Comparison of ENCODE assay signal across 11 cellular contexts in the genomic region with DNA sequence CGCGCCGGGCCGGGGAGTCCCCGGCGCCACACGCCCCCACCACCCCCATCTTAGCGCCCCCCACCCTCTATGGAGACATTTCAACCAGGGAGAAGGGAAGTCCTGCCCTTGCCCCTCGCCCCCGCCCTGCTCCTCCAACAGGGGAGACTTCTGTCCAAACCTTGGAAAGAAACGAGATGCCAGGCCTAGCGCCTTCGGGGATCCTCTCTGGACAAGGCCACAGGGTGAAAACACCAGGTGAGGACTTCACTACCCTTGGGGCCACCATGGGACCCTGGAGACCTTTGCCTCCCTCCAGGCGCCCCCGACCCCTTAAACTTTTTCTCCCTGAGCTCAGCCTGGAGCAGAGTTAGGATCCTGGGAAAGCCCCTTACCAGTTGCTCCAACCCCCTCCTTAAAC. TPM values are rescaled to one million over a fixed set of nuclear protein-coding genes. Genes with fewer than 3 reads are reported as not detected.
DNase-seq lines count a peak whose midpoint lies in the region; ATAC-seq and TF ChIP-seq lines count a peak whose summit lies in the region.
"Had no signal": no experiment of that assay in that cellular context is flagged by ENCODE, and none has a peak within 500 bp of the region (broad histone marks: within the 10 kb centered on the region; RNA-seq: fewer than 3 reads in every experiment).

No MANE protein-coding gene starts in this region.

- no peaks in the 10 kb centered on the region for H3K79me2 ChIP-seq in PC-3 (ENCODE audit: low read length)

- POLR2A ChIA-PET in PC-3 (lab: Charles Lee; ENCODE audit: unreplicated experiment), result no interaction called here
- POLR2A ChIA-PET in activated CD4-positive, alpha-beta T cell treated with anti-CD3 and anti-CD28 coated beads, Interleukin-2, amount 10 ng/mL, durations not matched to agents 7 days and 5 days (lab: Charles Lee), result interaction anchor here (0.7 kb wide), 1 partner anchor 8 kb away, joined by 3 read pairs; no protein-coding TSS in a partner anchor

- H2AFZ ChIP-seq in PC-3 (ENCODE audit: low read length), result no peak overlapping the region

- H3K4me3 ChIP-seq in PC-3 (ENCODE audit: low read length) (no peak overlapping the region), iPS-15b (ENCODE audit: low read depth, low read length) (peak overlapping the region; percentile 20)

- H3K36me3 ChIP-seq in PC-3 (ENCODE audit: low read depth, low read length) (no peaks in the 10 kb centered on the region), iPS-15b (ENCODE audit: control insufficient read depth, insufficient read depth, low read length) (no peaks in the 10 kb centered on the region)

- no TSS peak for BruUV-seq in PC-3 (replicated peaks; lab: Mats Ljungman, UMichigan)

- peak overlapping the region; percentile 76 for H3K4me2 ChIP-seq in PC-3 (ENCODE audit: low read length)

- H3K4me1 ChIP-seq in PC-3 (ENCODE audit: insufficient read depth, low read length), result no peaks in the 10 kb centered on the region; the same call in 1 of the 2 replicates
- H3K4me1 ChIP-seq in iPS-15b (ENCODE audit: control insufficient read depth, insufficient read depth, low read length), result peaks cover 7% of the 10 kb centered on the region

- ATAC-seq in GM19023 (IDR thresholded peaks at IDR 0.05; ENCODE audit: unreplicated experiment), result peak; percentile 7
- no peak for ATAC-seq in PC-3
- no peak for ATAC-seq in stimulated activated effector memory CD8-positive, alpha-beta T cell treated with anti-CD3 and anti-CD28 coated beads, Interleukin-12 subunit alpha, Interleukin-12 subunit beta, amount 100 ng/mL, for 72 hours

- CTCF ChIA-PET in PC-3 (lab: Charles Lee), result interaction anchor here (1.1 kb wide), 1 partner anchor 9 kb away, joined by 3 read pairs; no protein-coding TSS in a partner anchor
- CTCF ChIA-PET in activated CD4-positive, alpha-beta T cell treated with anti-CD3 and anti-CD28 coated beads, Interleukin-2, amount 10 ng/mL, durations not matched to agents 7 days and 5 days (lab: Charles Lee), result interaction anchor here (0.7 to 4.2 kb wide), 25 partner anchors 8 to 506 kb away, joined by 3 to 28 read pairs (median 3); partner anchors contain the start of genes MRPL11, NPAS4, PELI3 and RBM4B

- intact Hi-C loops in PC-3 (cut with micrococcal nuclease), result loop anchor here (2.0 kb wide), 2 partner anchors 30 to 270 kb away; partner anchors contain the start of gene MRPL11

- peaks cover 6% of the 10 kb centered on the region for H3K4me1 Mint-ChIP-seq in stimulated activated effector memory CD8-positive, alpha-beta T cell treated with anti-CD3 and anti-CD28 coated beads, Interleukin-12 subunit alpha, Interleukin-12 subunit beta, amount 100 ng/mL, for 72 hours
- peaks cover 1% of the 10 kb centered on the region for H3K4me1 Mint-ChIP-seq in progenitor cell of endocrine pancreas (ENCODE audit: low read depth)
- H3K4me1 Mint-ChIP-seq in activated CD4-positive, alpha-beta T cell treated with anti-CD3 and anti-CD28 coated beads, Interleukin-2, amount 10 ng/mL, durations not matched to agents 7 days and 5 days, result peaks cover 3% of the 10 kb centered on the region

- H3K27me3 Mint-ChIP-seq in progenitor cell of endocrine pancreas, result peaks cover 73% of the 10 kb centered on the region
- peaks cover 18% of the 10 kb centered on the region for H3K27me3 Mint-ChIP-seq in activated CD4-positive, alpha-beta T cell treated with anti-CD3 and anti-CD28 coated beads, Interleukin-2, amount 10 ng/mL, durations not matched to agents 7 days and 5 days

- no peak for DNase-seq in PC-3
- no peak for DNase-seq in stimulated activated effector memory CD8-positive, alpha-beta T cell treated with anti-CD3 and anti-CD28 coated beads, Interleukin-12 subunit alpha, Interleukin-12 subunit beta, amount 100 ng/mL, for 72 hours (ENCODE audit: low spot score in 2 of 2)
- DNase-seq in NCI-H748 (lab: John Stamatoyannopoulos, UW; ENCODE audit: unreplicated experiment), result no peak
- DNase-seq in progenitor cell of endocrine pancreas (ENCODE audit: low spot score, unreplicated experiment), result no peak
- no peak for DNase-seq in ureter (ENCODE audit: low spot score)
- no peak for DNase-seq in activated CD4-positive, alpha-beta T cell treated with anti-CD3 and anti-CD28 coated beads, Interleukin-2, amount 10 ng/mL, durations not matched to agents 7 days and 5 days

- H3K36me3 Mint-ChIP-seq in stimulated activated effector memory CD8-positive, alpha-beta T cell treated with anti-CD3 and anti-CD28 coated beads, Interleukin-12 subunit alpha, Interleukin-12 subunit beta, amount 100 ng/mL, for 72 hours, result no peaks in the 10 kb centered on the region
- no peaks in the 10 kb centered on the region for H3K36me3 Mint-ChIP-seq in progenitor cell of endocrine pancreas (ENCODE audit: insufficient read depth)
- H3K36me3 Mint-ChIP-seq in activated CD4-positive, alpha-beta T cell treated with anti-CD3 and anti-CD28 coated beads, Interleukin-2, amount 10 ng/mL, durations not matched to agents 7 days and 5 days (ENCODE audit: low read depth), result no peaks in the 10 kb centered on the region

- no peak overlapping the region for H3K9ac ChIP-seq in PC-3 (ENCODE audit: low read length)
- H3K9ac ChIP-seq in iPS-15b (ENCODE audit: low read depth, low read length), result no peak overlapping the region

- H4K20me1 ChIP-seq in PC-3 (ENCODE audit: low read length), result no peaks in the 10 kb centered on the region

- TF ChIP-seq CTCF in PC-3 (conservative IDR thresholded peaks at IDR 0.05; ENCODE audit: low read depth, low read length), result no peak
- TF ChIP-seq CTCF in progenitor cell of endocrine pancreas (IDR thresholded peaks at IDR 0.05; ENCODE audit: unreplicated experiment), result no peak

- H3K27ac Mint-ChIP-seq in stimulated activated effector memory CD8-positive, alpha-beta T cell treated with anti-CD3 and anti-CD28 coated beads, Interleukin-12 subunit alpha, Interleukin-12 subunit beta, amount 100 ng/mL, for 72 hours, result no peak overlapping the region
- no peak overlapping the region for H3K27ac Mint-ChIP-seq in progenitor cell of endocrine pancreas
- H3K27ac Mint-ChIP-seq in activated CD4-positive, alpha-beta T cell treated with anti-CD3 and anti-CD28 coated beads, Interleukin-2, amount 10 ng/mL, durations not matched to agents 7 days and 5 days, result no peak overlapping the region
- H3K27ac Mint-ChIP-seq: activated CD4-positive, alpha-beta T cell treated with anti-CD3 and anti-CD28 coated beads for 36 hours had no signal

- H3K27me3 ChIP-seq in PC-3 (ENCODE audit: low read length) (peaks cover 83% of the 10 kb centered on the region), iPS-15b (ENCODE audit: control insufficient read depth, insufficient read depth, low read length) (peaks cover 13% of the 10 kb centered on the region)

- no peak overlapping the region for H3K27ac ChIP-seq in PC-3 (ENCODE audit: low read length)

- no peaks in the 10 kb centered on the region for H3K9me3 ChIP-seq in PC-3 (ENCODE audit: low read length)
- H3K9me3 ChIP-seq in iPS-15b (ENCODE audit: control insufficient read depth, insufficient read depth, low read length), result no peaks in the 10 kb centered on the region

- H3K4me3 Mint-ChIP-seq in stimulated activated effector memory CD8-positive, alpha-beta T cell treated with anti-CD3 and anti-CD28 coated beads, Interleukin-12 subunit alpha, Interleukin-12 subunit beta, amount 100 ng/mL, for 72 hours, result peak overlapping the region; percentile 74
- H3K4me3 Mint-ChIP-seq in progenitor cell of endocrine pancreas (ENCODE audit: low read depth), result no peak overlapping the region
- no peak overlapping the region for H3K4me3 Mint-ChIP-seq in activated CD4-positive, alpha-beta T cell treated with anti-CD3 and anti-CD28 coated beads, Interleukin-2, amount 10 ng/mL, durations not matched to agents 7 days and 5 days

- H3K9me2 ChIP-seq in PC-3 (replicated peaks; ENCODE audit: low read length), result no peaks in the 10 kb centered on the region

- no peaks in the 10 kb centered on the region for H3K9me3 Mint-ChIP-seq in stimulated activated effector memory CD8-positive, alpha-beta T cell treated with anti-CD3 and anti-CD28 coated beads, Interleukin-12 subunit alpha, Interleukin-12 subunit beta, amount 100 ng/mL, for 72 hours
- no peaks in the 10 kb centered on the region for H3K9me3 Mint-ChIP-seq in progenitor cell of endocrine pancreas (ENCODE audit: low read depth)
- no peaks in the 10 kb centered on the region for H3K9me3 Mint-ChIP-seq in activated CD4-positive, alpha-beta T cell treated with anti-CD3 and anti-CD28 coated beads, Interleukin-2, amount 10 ng/mL, durations not matched to agents 7 days and 5 days

- H3F3A ChIP-seq in PC-3 (ENCODE audit: low read length, unreplicated experiment), result no peaks in the 10 kb centered on the region

RNA-seq across cellular contexts. Expression of gene NPAS4, which starts 11.6 kb away (rescaled TPM):
- total RNA-seq in PC-3 (2014; rRNA removed) (not detected in 2 replicates), progenitor cell of endocrine pancreas (not detected in 2 replicates), ureter (1.2 TPM)
- under 1 TPM; 0.27 to 0.52 TPM for total RNA-seq in activated CD4-positive, alpha-beta T cell treated with anti-CD3 and anti-CD28 coated beads, Interleukin-2, amount 10 ng/mL, durations not matched to agents 7 days and 5 days
- total RNA-seq: lung microvascular endothelial cell, NCI-H460 had no signal

RNA-seq across cellular contexts. Expression of gene MRPL11, which starts 29.4 kb away (rescaled TPM):
- total RNA-seq in PC-3 (2014; rRNA removed) (214 and 321 TPM in 2 replicates), progenitor cell of endocrine pancreas (54.3 and 59.1 TPM in 2 replicates), ureter (47.0 TPM)
- total RNA-seq in activated CD4-positive, alpha-beta T cell treated with anti-CD3 and anti-CD28 coated beads, Interleukin-2, amount 10 ng/mL, durations not matched to agents 7 days and 5 days, result 10 to 100 TPM; 72.4 to 76.4 TPM

RNA-seq across cellular contexts. Expression of gene SLC29A2, which starts 37.7 kb away (rescaled TPM):
- total RNA-seq in PC-3 (2014; rRNA removed), result 25.5 and 27.8 TPM in 2 replicates
- 35.6 and 38.2 TPM in 2 replicates for total RNA-seq in progenitor cell of endocrine pancreas
- 13.0 TPM for total RNA-seq in ureter
- 1 to 10 TPM; 8.3 to 8.9 TPM for total RNA-seq in activated CD4-positive, alpha-beta T cell treated with anti-CD3 and anti-CD28 coated beads, Interleukin-2, amount 10 ng/mL, durations not matched to agents 7 days and 5 days

RNA-seq across cellular contexts. Expression of gene PELI3, which starts 57.5 kb away (rescaled TPM):
- 22.9 and 35.2 TPM in 2 replicates for total RNA-seq in PC-3 (2014; rRNA removed)
- total RNA-seq in progenitor cell of endocrine pancreas, result 16.9 and 17.8 TPM in 2 replicates
- total RNA-seq in ureter, result 11.0 TPM
- 1 to 10 TPM; 6.7 to 7.2 TPM for total RNA-seq in activated CD4-positive, alpha-beta T cell treated with anti-CD3 and anti-CD28 coated beads, Interleukin-2, amount 10 ng/mL, durations not matched to agents 7 days and 5 days
